Comparison of ENCODE assay signal across 9 cellular contexts in the genomic region with DNA sequence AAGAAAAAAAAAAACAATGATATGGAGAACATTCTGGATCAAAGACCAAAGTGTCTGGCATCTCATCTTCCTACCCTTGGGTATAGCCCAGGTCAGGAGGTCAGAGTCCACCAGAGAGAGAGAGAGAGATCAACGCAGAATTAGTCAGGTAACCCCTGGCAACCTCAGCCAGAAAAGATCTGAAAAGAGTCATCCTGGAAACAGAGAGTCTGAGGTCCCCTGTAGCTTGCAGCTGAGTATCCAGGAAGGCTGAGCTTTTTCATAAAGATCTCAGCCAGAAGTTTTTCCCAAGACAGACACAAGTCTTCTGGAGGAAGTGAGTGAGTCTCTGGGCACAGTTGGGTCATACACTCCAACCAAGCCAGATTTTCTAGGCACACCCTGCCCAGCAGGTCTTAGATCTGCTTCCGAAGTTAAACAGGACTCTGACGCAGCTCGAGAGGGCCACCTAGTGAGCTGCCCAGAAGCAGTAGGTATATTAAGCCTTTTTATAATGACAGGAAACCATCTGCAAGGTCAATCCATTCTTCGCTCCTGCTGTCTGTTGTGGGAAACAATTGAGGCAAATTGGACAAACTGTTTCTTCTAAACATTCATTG. TPM values are rescaled to one million over a fixed set of nuclear protein-coding genes. Genes with fewer than 3 reads are reported as not detected.
DNase-seq lines count a peak whose midpoint lies in the region; ATAC-seq and TF ChIP-seq lines count a peak whose summit lies in the region.
"Had no signal": no experiment of that assay in that cellular context is flagged by ENCODE, and none has a peak within 500 bp of the region (broad histone marks: within the 10 kb centered on the region; RNA-seq: fewer than 3 reads in every experiment).

No MANE protein-coding gene starts in this region.

- ATAC-seq in HG03175 (IDR thresholded peaks at IDR 0.05; ENCODE audit: unreplicated experiment), result peak; percentile 72
- peak; percentile 67 to 72 for ATAC-seq in activated T-cell treated with anti-CD3 and anti-CD28 coated beads, Interleukin-2, amount 50 U/mL, for 72 hours (replicated peaks in 1 of 2)
- no peak for ATAC-seq in GM18858 (IDR thresholded peaks at IDR 0.05; ENCODE audit: unreplicated experiment)

- no peak overlapping the region for H3K27ac Mint-ChIP-seq in activated T-cell treated with anti-CD3 and anti-CD28 coated beads, Interleukin-2, amount 50 U/mL, for 72 hours
- H3K27ac Mint-ChIP-seq: CD4-positive, CD25-positive, alpha-beta regulatory T cell had no signal

- no peaks in the 10 kb centered on the region for H3K4me1 Mint-ChIP-seq in activated T-cell treated with anti-CD3 and anti-CD28 coated beads, Interleukin-2, amount 50 U/mL, for 72 hours (ENCODE audit: low read depth)
- H3K4me1 Mint-ChIP-seq: CD4-positive, CD25-positive, alpha-beta regulatory T cell had no signal

- H3K36me3 Mint-ChIP-seq in activated T-cell treated with anti-CD3 and anti-CD28 coated beads, Interleukin-2, amount 50 U/mL, for 72 hours (ENCODE audit: insufficient read depth in 2 of 2), result no peaks in the 10 kb centered on the region
- H3K36me3 Mint-ChIP-seq: CD4-positive, CD25-positive, alpha-beta regulatory T cell had no signal

- no peaks in the 10 kb centered on the region for H3K9me3 ChIP-seq in ovary

- peak; percentile 57 for DNase-seq in activated CD8-positive, alpha-beta memory T cell treated with anti-CD3 and anti-CD28 coated beads for 24 hours
- no peak for DNase-seq in activated CD8-positive, alpha-beta memory T cell treated with anti-CD3 and anti-CD28 coated beads, Interleukin-2, amount 50 U/mL, for 48 hours
- peak; percentile 12 for DNase-seq in NCI-H510A treated with DMSO at 0.1 percent for 48 hours (lab: John Stamatoyannopoulos, UW)
- DNase-seq in activated T-cell treated with anti-CD3 and anti-CD28 coated beads, Interleukin-2, amount 50 U/mL, for 72 hours, result peak; percentile 19 to 26
- peak; percentile 50 for DNase-seq in foreskin melanocyte
- DNase-seq in ovary, result peak; percentile 15 to 60 (median 34)

- no peak for TF ChIP-seq EP300 in ovary (IDR thresholded peaks at IDR 0.05)

- no peak overlapping the region for H3K4me3 ChIP-seq in ovary

- peaks cover 59% of the 10 kb centered on the region for H3K27me3 Mint-ChIP-seq in activated T-cell treated with anti-CD3 and anti-CD28 coated beads, Interleukin-2, amount 50 U/mL, for 72 hours (ENCODE audit: low read depth)
- H3K27me3 Mint-ChIP-seq: CD4-positive, CD25-positive, alpha-beta regulatory T cell had no signal

- intact Hi-C loops in ovary (cut with DNase I), result no loop called here

- TF ChIP-seq POLR2A in ovary (IDR thresholded peaks at IDR 0.05), result no peak

- H3K36me3 ChIP-seq in ovary, result no peaks in the 10 kb centered on the region

- no peaks in the 10 kb centered on the region for H3K4me1 ChIP-seq in ovary (ENCODE audit: insufficient read depth)

- peak in 2 of 3 donors; percentile 16 to 21 for TF ChIP-seq CTCF in ovary (IDR thresholded peaks at IDR 0.05)

- no peaks in the 10 kb centered on the region for H3K27me3 ChIP-seq in ovary

- 12 to 19% (median 14%) methylated on average over 5 of the region's 5 CpGs for WGBS in ovary, 3 donors

- H3K9me3 Mint-ChIP-seq in activated T-cell treated with anti-CD3 and anti-CD28 coated beads, Interleukin-2, amount 50 U/mL, for 72 hours, result no peaks in the 10 kb centered on the region

- no peak overlapping the region for H3K4me3 Mint-ChIP-seq in activated T-cell treated with anti-CD3 and anti-CD28 coated beads, Interleukin-2, amount 50 U/mL, for 72 hours
- H3K4me3 Mint-ChIP-seq: CD4-positive, CD25-positive, alpha-beta regulatory T cell had no signal

- no peak overlapping the region for H3K27ac ChIP-seq in ovary

RNA-seq across cellular contexts. Expression of gene ACE2, which starts 35.7 kb away (rescaled TPM):
- total RNA-seq in activated T-cell treated with anti-CD3 and anti-CD28 coated beads, Interleukin-2, amount 50 U/mL, for 72 hours, result under 1 TPM; 0.16 to 0.53 TPM
- total RNA-seq in ovary, result 1 to 10 TPM in 5 of 7 donors, under 1 TPM in 2; 0.37 to 7.2 (median 2.3) TPM
- polyA plus RNA-seq in ovary, result 10 to 100 TPM in 1 of 2 donors, 1 to 10 TPM in 1; 1.8 to 20.8 TPM
- total RNA-seq: CD4-positive, CD25-positive, alpha-beta regulatory T cell had no signal
- polyA plus RNA-seq: CD4-positive, CD25-positive, alpha-beta regulatory T cell had no signal
